15 cellular contexts compared by ENCODE assay signal in genomic region chr9:75064307-75065025, GRCh38. TPM values are rescaled to one million over a fixed set of nuclear protein-coding genes. Genes with fewer than 3 reads are reported as not detected.
DNase-seq lines count a peak whose midpoint lies in the region; ATAC-seq, FAIRE-seq and TF ChIP-seq lines count a peak whose summit lies in the region.
"Had no signal": no experiment of that assay in that cellular context is flagged by ENCODE, and none has a peak within 500 bp of the region (broad histone marks: within the 10 kb centered on the region; RNA-seq: fewer than 3 reads in every experiment).

No MANE protein-coding gene starts in this region.

- no peak for TF ChIP-seq CTCF in left ventricle myocardium inferior (IDR thresholded peaks at IDR 0.05; ENCODE audit: borderline replicate concordance)
- no peak for TF ChIP-seq CTCF in ascending aorta (IDR thresholded peaks at IDR 0.05)

- intact Hi-C loops in Right ventricle myocardium superior (cut with DNase I) (no loop called here), cardiac septum (cut with DNase I) (no loop called here), left ventricle myocardium inferior (cut with micrococcal nuclease) (no loop called here), ascending aorta (cut with DNase I) (no loop called here)

- FAIRE-seq in GM12891 (lab: Jason Lieb, UNC), result no peak
- FAIRE-seq: GM18507 had no signal

- DNase-seq in Right ventricle myocardium superior (no peak), cardiac septum (ENCODE audit: low spot score) (no peak), astrocyte of the hippocampus (ENCODE audit: low read depth, low spot score) (peak; percentile 41), left ventricle myocardium inferior (no peak), GM12891 (ENCODE audit: insufficient read length, low spot score) (no peak), ascending aorta (ENCODE audit: low spot score in 2 of 2) (no peak)
- no peak for DNase-seq in stimulated activated CD4-positive, alpha-beta T cell treated with anti-CD3 and anti-CD28 coated beads, Interleukin-1b, Interleukin-23, amount 100 ng/mL, for 48 hours
- DNase-seq: activated CD8-positive, alpha-beta memory T cell treated with anti-CD3 and anti-CD28 coated beads, Interleukin-2, amount 50 U/mL, for 48 hours; DND-41; MM.1S; naive B cell; NCI-H2227 treated with DMSO at 0.1 percent for 48 hours had no signal

- no peak overlapping the region for H3K4me3 ChIP-seq in left ventricle myocardium inferior
- no peak overlapping the region for H3K4me3 ChIP-seq in ascending aorta
- H3K4me3 ChIP-seq: tibial nerve had no signal

- H3K36me3 ChIP-seq in left ventricle myocardium inferior (peaks cover 35% of the 10 kb centered on the region), ascending aorta (peaks cover 6 to 29% of the 10 kb centered on the region in 2 donors)

- H3K4me1 ChIP-seq in left ventricle myocardium inferior (no peaks in the 10 kb centered on the region), ascending aorta (no peaks in the 10 kb centered on the region)
- H3K4me1 ChIP-seq: tibial nerve had no signal

- TF ChIP-seq POLR2A in GM12891 (IDR thresholded peaks at IDR 0.05; ENCODE audit: low read depth, low read length), result no peak

- H3K9me3 ChIP-seq in left ventricle myocardium inferior (replicated peaks), result no peaks in the 10 kb centered on the region
- no peaks in the 10 kb centered on the region for H3K9me3 ChIP-seq in ascending aorta
- H3K9me3 ChIP-seq: tibial nerve had no signal

- peak; percentile 34 for ATAC-seq in Right ventricle myocardium superior (ENCODE audit: poor library complexity)
- ATAC-seq in GM21528 (IDR thresholded peaks at IDR 0.05; ENCODE audit: low FRiP score, unreplicated experiment), result no peak

- H3K27ac ChIP-seq in left ventricle myocardium inferior (replicated peaks), result peak overlapping the region; percentile 23
- H3K27ac ChIP-seq in ascending aorta, result no peak overlapping the region
- H3K27ac ChIP-seq: tibial nerve had no signal

- H3K27me3 ChIP-seq in left ventricle myocardium inferior (ENCODE audit: low read depth), result no peaks in the 10 kb centered on the region
- no peaks in the 10 kb centered on the region for H3K27me3 ChIP-seq in ascending aorta
- H3K27me3 ChIP-seq: tibial nerve had no signal

TF ChIP-seq in GM12891, 5 proteins besides CTCF, POLR2A, EP300 and RAD21:
- TF ChIP-seq PAX5 (IDR thresholded peaks at IDR 0.05; ENCODE audit: insufficient read depth, low read length, severe bottlenecking) (no peak), POLR2AphosphoS5 (IDR thresholded peaks at IDR 0.05; ENCODE audit: low read depth, low read length) (no peak), POU2F2 (IDR thresholded peaks at IDR 0.05; ENCODE audit: low read depth, low read length) (no peak), SPI1 (IDR thresholded peaks at IDR 0.05; ENCODE audit: low read depth, low read length) (no peak), TAF1 (IDR thresholded peaks at IDR 0.05; ENCODE audit: low read depth, low read length) (no peak)

RNA-seq across cellular contexts. Expression of gene NMRK1, which starts 23.5 kb away (rescaled TPM):
- total RNA-seq in Right ventricle myocardium superior (17.3 TPM), cardiac septum (10.7 TPM), left ventricle myocardium inferior (13.8 TPM), ascending aorta (22.0 TPM)
- 5.6 TPM for polyA plus RNA-seq in GM12891 (2012; ENCODE audit: low read depth, missing spikeins)

RNA-seq across cellular contexts. Expression of gene OSTF1, which starts 23.8 kb away (rescaled TPM):
- total RNA-seq in Right ventricle myocardium superior, result 20.6 TPM
- total RNA-seq in cardiac septum, result 25.5 TPM
- 18.9 TPM for total RNA-seq in left ventricle myocardium inferior
- 37.2 TPM for polyA plus RNA-seq in GM12891 (2012; ENCODE audit: low read depth, missing spikeins)
- total RNA-seq in ascending aorta, result 25.1 TPM

RNA-seq across cellular contexts. Expression of gene CARNMT1, which starts 36.4 kb away (rescaled TPM):
- total RNA-seq in Right ventricle myocardium superior (12.6 TPM), cardiac septum (11.4 TPM), left ventricle myocardium inferior (11.7 TPM), ascending aorta (7.0 TPM)
- 3.5 TPM for polyA plus RNA-seq in GM12891 (2012; ENCODE audit: low read depth, missing spikeins)
